1 cellular context compared by ENCODE assay signal in genomic region chr1:109882288-109883245, GRCh38.
TF ChIP-seq lines count a peak whose summit lies in the region.

No MANE protein-coding gene starts in this region.

TF ChIP-seq in WTC11, 78 proteins besides CTCF, POLR2A, EP300 and RAD21 (continued from another document):
- TF ChIP-seq, protein P1, sequence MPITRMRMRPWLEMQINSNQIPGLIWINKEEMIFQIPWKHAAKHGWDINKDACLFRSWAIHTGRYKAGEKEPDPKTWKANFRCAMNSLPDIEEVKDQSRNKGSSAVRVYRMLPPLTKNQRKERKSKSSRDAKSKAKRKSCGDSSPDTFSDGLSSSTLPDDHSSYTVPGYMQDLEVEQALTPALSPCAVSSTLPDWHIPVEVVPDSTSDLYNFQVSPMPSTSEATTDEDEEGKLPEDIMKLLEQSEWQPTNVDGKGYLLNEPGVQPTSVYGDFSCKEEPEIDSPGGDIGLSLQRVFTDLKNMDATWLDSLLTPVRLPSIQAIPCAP (CRISPR knock-in tag; IDR thresholded peaks at IDR 0.05) = no peak
- TF ChIP-seq HMGXB4 (CRISPR knock-in tag; IDR thresholded peaks at IDR 0.05) (no peak), TEAD1 (CRISPR knock-in tag; IDR thresholded peaks at IDR 0.05) (no peak), SOX15 (CRISPR knock-in tag; IDR thresholded peaks at IDR 0.05) (no peak), ATF3 (CRISPR knock-in tag; conservative IDR thresholded peaks at IDR 0.05) (no peak)
- TF ChIP-seq, protein P2, sequence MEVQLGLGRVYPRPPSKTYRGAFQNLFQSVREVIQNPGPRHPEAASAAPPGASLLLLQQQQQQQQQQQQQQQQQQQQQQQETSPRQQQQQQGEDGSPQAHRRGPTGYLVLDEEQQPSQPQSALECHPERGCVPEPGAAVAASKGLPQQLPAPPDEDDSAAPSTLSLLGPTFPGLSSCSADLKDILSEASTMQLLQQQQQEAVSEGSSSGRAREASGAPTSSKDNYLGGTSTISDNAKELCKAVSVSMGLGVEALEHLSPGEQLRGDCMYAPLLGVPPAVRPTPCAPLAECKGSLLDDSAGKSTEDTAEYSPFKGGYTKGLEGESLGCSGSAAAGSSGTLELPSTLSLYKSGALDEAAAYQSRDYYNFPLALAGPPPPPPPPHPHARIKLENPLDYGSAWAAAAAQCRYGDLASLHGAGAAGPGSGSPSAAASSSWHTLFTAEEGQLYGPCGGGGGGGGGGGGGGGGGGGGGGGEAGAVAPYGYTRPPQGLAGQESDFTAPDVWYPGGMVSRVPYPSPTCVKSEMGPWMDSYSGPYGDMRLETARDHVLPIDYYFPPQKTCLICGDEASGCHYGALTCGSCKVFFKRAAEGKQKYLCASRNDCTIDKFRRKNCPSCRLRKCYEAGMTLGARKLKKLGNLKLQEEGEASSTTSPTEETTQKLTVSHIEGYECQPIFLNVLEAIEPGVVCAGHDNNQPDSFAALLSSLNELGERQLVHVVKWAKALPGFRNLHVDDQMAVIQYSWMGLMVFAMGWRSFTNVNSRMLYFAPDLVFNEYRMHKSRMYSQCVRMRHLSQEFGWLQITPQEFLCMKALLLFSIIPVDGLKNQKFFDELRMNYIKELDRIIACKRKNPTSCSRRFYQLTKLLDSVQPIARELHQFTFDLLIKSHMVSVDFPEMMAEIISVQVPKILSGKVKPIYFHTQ (CRISPR knock-in tag; IDR thresholded peaks at IDR 0.05) = no peak
- TF ChIP-seq, protein P3, sequence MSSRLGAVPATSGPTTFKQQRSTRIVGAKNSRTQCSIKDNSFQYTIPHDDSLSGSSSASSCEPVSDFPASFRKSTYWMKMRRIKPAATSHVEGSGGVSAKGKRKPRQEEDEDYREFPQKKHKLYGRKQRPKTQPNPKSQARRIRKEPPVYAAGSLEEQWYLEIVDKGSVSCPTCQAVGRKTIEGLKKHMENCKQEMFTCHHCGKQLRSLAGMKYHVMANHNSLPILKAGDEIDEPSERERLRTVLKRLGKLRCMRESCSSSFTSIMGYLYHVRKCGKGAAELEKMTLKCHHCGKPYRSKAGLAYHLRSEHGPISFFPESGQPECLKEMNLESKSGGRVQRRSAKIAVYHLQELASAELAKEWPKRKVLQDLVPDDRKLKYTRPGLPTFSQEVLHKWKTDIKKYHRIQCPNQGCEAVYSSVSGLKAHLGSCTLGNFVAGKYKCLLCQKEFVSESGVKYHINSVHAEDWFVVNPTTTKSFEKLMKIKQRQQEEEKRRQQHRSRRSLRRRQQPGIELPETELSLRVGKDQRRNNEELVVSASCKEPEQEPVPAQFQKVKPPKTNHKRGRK (CRISPR knock-in tag; IDR thresholded peaks at IDR 0.05; ENCODE audit: borderline replicate concordance) = no peak
